1 cellular context compared by ENCODE assay signal in genomic region chr9:128203024-128203841, GRCh38.
TF ChIP-seq lines count a peak whose summit lies in the region.

Gene DNM1, plus strand, starts transcription at chr9:128203379. Its CDS starts 92 bp downstream, at chr9:128203471.

TF ChIP-seq in K562, 482 proteins besides CTCF, POLR2A, EP300 and RAD21 (continued from another document and continues in another):
- TF ChIP-seq ZNF518B (CRISPR knock-in tag; IDR thresholded peaks at IDR 0.05) (no peak), ZNF3 (CRISPR knock-in tag; IDR thresholded peaks at IDR 0.05) (no peak), ELK1 (CRISPR knock-in tag; IDR thresholded peaks at IDR 0.05) (no peak), POLR2G (IDR thresholded peaks at IDR 0.05; ENCODE audit: low read depth, low read length) (peak; percentile 69), MED1 (CRISPR knock-in tag; IDR thresholded peaks at IDR 0.05; ENCODE audit: borderline replicate concordance) (no peak), PREB (CRISPR knock-in tag; IDR thresholded peaks at IDR 0.05) (no peak), ARNT (IDR thresholded peaks at IDR 0.05) (no peak), ELF1 (tag; IDR thresholded peaks at IDR 0.05) (no peak), DNMT1 (IDR thresholded peaks at IDR 0.05) (no peak), TEAD1 (CRISPR knock-in tag; IDR thresholded peaks at IDR 0.05) (0 out of 4 replicates have a peak, but pooled peaks of 1 of the 2 experiments have one; percentile 41), ZC3H4 (CRISPR knock-in tag; IDR thresholded peaks at IDR 0.05; ENCODE audit: borderline replicate concordance) (no peak), TSHZ1 (CRISPR knock-in tag; IDR thresholded peaks at IDR 0.05) (no peak), ZBTB7A (IDR thresholded peaks at IDR 0.05; ENCODE audit: borderline replicate concordance, control insufficient read depth, low read depth, low read length) (no peak), SMARCA5 (IDR thresholded peaks at IDR 0.05) (no peak), HNRNPUL1 (IDR thresholded peaks at IDR 0.05; ENCODE audit: low read length) (no peak), U2AF2 (optimal IDR thresholded peaks at IDR 0.05; ENCODE audit: low read depth, low read length) (no peak), NFRKB (IDR thresholded peaks at IDR 0.05; ENCODE audit: low read depth) (no peak), CHCHD3 (CRISPR knock-in tag; IDR thresholded peaks at IDR 0.05) (no peak), NR4A1 (CRISPR knock-in tag; IDR thresholded peaks at IDR 0.05) (peak; percentile 58; the same call in 1 of the 2 replicates), NR4A1 (tag; IDR thresholded peaks at IDR 0.05) (peak; percentile 89), BRF1 (IDR thresholded peaks at IDR 0.05; ENCODE audit: borderline replicate concordance, extremely low read depth, insufficient read length) (no peak), FOXJ3 (CRISPR knock-in tag; IDR thresholded peaks at IDR 0.05) (no peak), CCNT2 (IDR thresholded peaks at IDR 0.05; ENCODE audit: borderline replicate concordance, extremely low read depth, insufficient read length, low read depth, low read length) (no peak), ZNF395 (CRISPR knock-in tag; IDR thresholded peaks at IDR 0.05) (no peak), HDAC1 (IDR thresholded peaks at IDR 0.05) (no peak), ZNF436 (CRISPR knock-in tag; IDR thresholded peaks at IDR 0.05) (no peak), TARDBP (IDR thresholded peaks at IDR 0.05) (no peak; the same call in 1 of the 2 replicates), YY1 (IDR thresholded peaks at IDR 0.05; ENCODE audit: borderline replicate concordance in 1 of 3, control insufficient read depth in 1 of 3, extremely low read depth in 1 of 3, insufficient read depth in 3 of 3, insufficient read length in 1 of 3, insufficient replicate concordance in 2 of 3, low read depth in 1 of 3, low read length in 2 of 3) (peak in 1 of 3 experiments; percentile 82), GMEB1 (CRISPR knock-in tag; IDR thresholded peaks at IDR 0.05) (peak; percentile 85), MCM5 (IDR thresholded peaks at IDR 0.05; ENCODE audit: low read depth) (no peak), ZNF384 (IDR thresholded peaks at IDR 0.05; ENCODE audit: low read depth, low read length) (peak; percentile 44; the same call in 1 of the 2 replicates), ZZZ3 (IDR thresholded peaks at IDR 0.05) (no peak), USF2 (CRISPR knock-in tag; IDR thresholded peaks at IDR 0.05) (no peak), ZEB2 (IDR thresholded peaks at IDR 0.05) (no peak), NCOA6 (IDR thresholded peaks at IDR 0.05) (no peak), SRSF1 (IDR thresholded peaks at IDR 0.05; ENCODE audit: low read depth, low read length) (no peak), GATA2 (CRISPR knock-in tag; IDR thresholded peaks at IDR 0.05) (no peak), RBM39 (optimal IDR thresholded peaks at IDR 0.05; ENCODE audit: low read depth, low read length) (no peak), FOXO4 (CRISPR knock-in tag; IDR thresholded peaks at IDR 0.05) (no peak), E2F8 (IDR thresholded peaks at IDR 0.05; ENCODE audit: low read depth, partially characterized antibody) (no peak), ZNF740 (CRISPR knock-in tag; IDR thresholded peaks at IDR 0.05) (no peak), ZNF740 (tag; IDR thresholded peaks at IDR 0.05) (no peak), LARP7 (IDR thresholded peaks at IDR 0.05) (peak; percentile 66; the same call in 1 of the 2 replicates), MTA2 (IDR thresholded peaks at IDR 0.05; ENCODE audit: low read depth) (no peak), JUNB (CRISPR knock-in tag; conservative IDR thresholded peaks at IDR 0.05) (no peak), ZNF347 (CRISPR knock-in tag; IDR thresholded peaks at IDR 0.05; ENCODE audit: low read depth) (no peak), GABPB1 (CRISPR knock-in tag; IDR thresholded peaks at IDR 0.05) (no peak), MEF2A (IDR thresholded peaks at IDR 0.05; ENCODE audit: control insufficient read depth, low read depth, low read length) (no peak), ZNF165 (CRISPR knock-in tag; IDR thresholded peaks at IDR 0.05; ENCODE audit: borderline replicate concordance) (no peak)
